ENCODE assay signal across 8 cellular contexts in the genomic region with DNA sequence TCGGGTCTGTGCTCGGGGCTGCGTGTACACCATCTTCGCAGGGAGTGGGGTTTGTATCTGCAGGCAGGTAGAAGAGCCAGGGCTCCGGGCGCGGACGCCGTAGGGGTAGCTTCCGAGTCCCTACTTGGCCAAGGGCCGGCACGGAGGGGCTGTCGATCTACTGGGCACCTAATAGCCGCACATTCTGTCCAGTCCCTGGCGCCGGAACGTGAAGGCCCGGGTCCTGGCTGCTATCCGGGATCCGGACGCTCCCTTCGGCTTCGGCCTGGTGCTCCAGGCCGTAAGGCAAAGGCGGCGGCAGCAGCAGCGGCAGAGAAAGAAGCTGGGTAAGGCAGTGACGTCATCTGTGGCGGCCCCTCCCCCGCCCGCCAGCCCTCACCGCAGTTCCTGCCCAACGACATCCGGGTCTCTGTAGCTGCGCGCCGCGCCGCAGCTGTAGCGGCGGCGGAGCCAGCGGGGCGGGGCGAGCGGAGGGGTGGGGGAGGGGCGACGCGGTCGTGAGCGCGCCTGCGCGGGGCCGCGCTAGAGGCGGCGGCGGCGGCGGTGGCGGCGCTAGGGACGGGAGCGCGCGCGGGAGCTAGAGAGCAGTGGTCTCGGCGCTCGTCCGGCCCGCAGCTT. TPM values are rescaled to one million over a fixed set of nuclear protein-coding genes. Genes with fewer than 3 reads are reported as not detected.
DNase-seq lines count a peak whose midpoint lies in the region; ATAC-seq and FAIRE-seq lines count a peak whose summit lies in the region.

Gene PPM1A (plus strand): TSS at position 525 of the 618 bp plus-strand sequence. CDS start 33,483 bp downstream, outside the sequence.

- peak within 1 kb of the TSS; percentile 83 for H3K4ac ChIP-seq in mesendoderm (ENCODE audit: low read depth, low read length)

- WGBS in mesendoderm (ENCODE audit: extremely low coverage, insufficient coverage, low lambda C conversion rate) = no CpG with 5 or more reads among the region's 73 CpGs

- CTCF ChIA-PET in activated CD8-positive, alpha-beta memory T cell treated with anti-CD3 and anti-CD28 coated beads, Interleukin-2, amount 10 ng/mL, durations not matched to agents 7 days and 5 days (lab: Charles Lee) = interaction anchor here (0.7 to 2.6 kb wide), 7 partner anchors 17 to 284 kb away, joined by 3 to 25 read pairs (median 8); partner anchors contain the start of gene PCNX4

- H3K4me3 ChIP-seq in NT2/D1 (ENCODE audit: insufficient read length, low read depth) = peak within 1 kb of the TSS; percentile 85
- peak within 1 kb of the TSS; percentile 98 for H3K4me3 ChIP-seq in endocrine pancreas (ENCODE audit: control insufficient read depth, insufficient read depth, low read length)
- peak within 1 kb of the TSS; percentile 72 for H3K4me3 ChIP-seq in mesendoderm (ENCODE audit: low read length)

- peak within 1 kb of the TSS; percentile 100 for H3K18ac ChIP-seq in mesendoderm (ENCODE audit: low read length)

- H2BK120ac ChIP-seq in mesendoderm (ENCODE audit: low read depth, low read length) = peak within 1 kb of the TSS; percentile 96

- no peaks in the 10 kb centered on the region for H3K27me3 Mint-ChIP-seq in activated CD8-positive, alpha-beta memory T cell treated with anti-CD3 and anti-CD28 coated beads, Interleukin-2, amount 10 ng/mL, durations not matched to agents 7 days and 5 days

- peak within 1 kb of the TSS; percentile 75 for H3K23ac ChIP-seq in mesendoderm (ENCODE audit: low read length)

- H3K9me3 ChIP-seq in NT2/D1 (ENCODE audit: insufficient read depth, low read length) = no peaks in the 10 kb centered on the region
- no peaks in the 10 kb centered on the region for H3K9me3 ChIP-seq in endocrine pancreas (ENCODE audit: control insufficient read depth, low read length)

- no peak within 1 kb of the TSS for H4K5ac ChIP-seq in mesendoderm (ENCODE audit: low read length)

- peak within 1 kb of the TSS; percentile 99 for H3K27ac Mint-ChIP-seq in activated CD8-positive, alpha-beta memory T cell treated with anti-CD3 and anti-CD28 coated beads, Interleukin-2, amount 10 ng/mL, durations not matched to agents 7 days and 5 days

- H3K36me3 Mint-ChIP-seq in activated CD8-positive, alpha-beta memory T cell treated with anti-CD3 and anti-CD28 coated beads, Interleukin-2, amount 10 ng/mL, durations not matched to agents 7 days and 5 days = peaks cover 6% of the 10 kb centered on the region

- H3K9ac ChIP-seq in NT2/D1 (ENCODE audit: insufficient read length, low read depth) (peak within 1 kb of the TSS; percentile 99), endocrine pancreas (ENCODE audit: control insufficient read depth, insufficient read depth, low read length) (peak within 1 kb of the TSS; percentile 84), mesendoderm (ENCODE audit: low read length) (peak within 1 kb of the TSS; percentile 94)

- H3K4me2 ChIP-seq in mesendoderm (ENCODE audit: low read length) = peak within 1 kb of the TSS; percentile 64

- no peaks in the 10 kb centered on the region for H3K27me3 ChIP-seq in NT2/D1 (ENCODE audit: insufficient read depth, insufficient read length)
- no peaks in the 10 kb centered on the region for H3K27me3 ChIP-seq in endocrine pancreas (ENCODE audit: control insufficient read depth, insufficient read depth, low read length)
- no peaks in the 10 kb centered on the region for H3K27me3 ChIP-seq in mesendoderm (ENCODE audit: insufficient read depth, low read length, poor library complexity)

- DNase-seq in COR-L47 (lab: John Stamatoyannopoulos, UW) = peak; percentile 95
- peak; percentile 100 for DNase-seq in HTR-8/SVneo (ENCODE audit: insufficient read length, low spot score)
- peak; percentile 77 for DNase-seq in NT2/D1 (ENCODE audit: low read depth, low spot score)
- peak; percentile 95 for DNase-seq in activated CD8-positive, alpha-beta memory T cell treated with anti-CD3 and anti-CD28 coated beads, Interleukin-2, amount 10 ng/mL, durations not matched to agents 7 days and 5 days
- peak; percentile 98 for DNase-seq in mesendoderm
- DNase-seq in stimulated activated CD8-positive, alpha-beta memory T cell treated with anti-CD3 and anti-CD28 coated beads, Interleukin-12 subunit alpha, Interleukin-12 subunit beta, amount 100 ng/mL, for 4 hours (ENCODE audit: low read depth) = peak; percentile 95

- peak within 1 kb of the TSS; percentile 99 for H3K27ac ChIP-seq in mesendoderm (ENCODE audit: low read depth, low read length)

- peak within 1 kb of the TSS; percentile 96 for H3K56ac ChIP-seq in mesendoderm (ENCODE audit: low read length)

- H3K4me3 Mint-ChIP-seq in activated CD8-positive, alpha-beta memory T cell treated with anti-CD3 and anti-CD28 coated beads, Interleukin-2, amount 10 ng/mL, durations not matched to agents 7 days and 5 days = peak within 1 kb of the TSS; percentile 86

- peak within 1 kb of the TSS; percentile 97 for H4K8ac ChIP-seq in mesendoderm (ENCODE audit: low read depth, low read length)

- H3K79me1 ChIP-seq in mesendoderm (ENCODE audit: low read length) = no peaks in the 10 kb centered on the region

- H3K36me3 ChIP-seq in NT2/D1 (ENCODE audit: insufficient read depth, insufficient read length, low read length) (no peaks in the 10 kb centered on the region), endocrine pancreas (ENCODE audit: control insufficient read depth, insufficient read depth, low read length) (no peaks in the 10 kb centered on the region), mesendoderm (ENCODE audit: control insufficient read depth, insufficient read depth, low read length) (no peaks in the 10 kb centered on the region)

- H3K9me3 Mint-ChIP-seq in activated CD8-positive, alpha-beta memory T cell treated with anti-CD3 and anti-CD28 coated beads, Interleukin-2, amount 10 ng/mL, durations not matched to agents 7 days and 5 days (ENCODE audit: low read depth) = no peaks in the 10 kb centered on the region

- H3K79me2 ChIP-seq in mesendoderm (ENCODE audit: control insufficient read depth, insufficient read depth, low read length) = peaks cover 21% of the 10 kb centered on the region

- no peaks in the 10 kb centered on the region for H3K4me1 ChIP-seq in NT2/D1 (ENCODE audit: insufficient read depth, insufficient read length)
- peaks cover 31% of the 10 kb centered on the region for H3K4me1 ChIP-seq in endocrine pancreas (ENCODE audit: control insufficient read depth, insufficient read depth, low read length)
- peaks cover 2% of the 10 kb centered on the region for H3K4me1 ChIP-seq in mesendoderm (ENCODE audit: control insufficient read depth, low read depth, low read length)

- H2AK5ac ChIP-seq in mesendoderm (ENCODE audit: low read length) = no peak within 1 kb of the TSS

- H2BK15ac ChIP-seq in mesendoderm (replicated peaks; ENCODE audit: low read depth) = no peak within 1 kb of the TSS

- H2BK5ac ChIP-seq in mesendoderm (ENCODE audit: low read length) = no peak within 1 kb of the TSS

- ATAC-seq in GM21381 (IDR thresholded peaks at IDR 0.05; ENCODE audit: unreplicated experiment) = peak; percentile 71
- peak; percentile 76 for ATAC-seq in activated CD8-positive, alpha-beta memory T cell treated with anti-CD3 and anti-CD28 coated beads, Interleukin-2, amount 10 ng/mL, durations not matched to agents 7 days and 5 days

- peaks cover 46% of the 10 kb centered on the region for H3K4me1 Mint-ChIP-seq in activated CD8-positive, alpha-beta memory T cell treated with anti-CD3 and anti-CD28 coated beads, Interleukin-2, amount 10 ng/mL, durations not matched to agents 7 days and 5 days

- FAIRE-seq in HTR-8/SVneo (lab: Jason Lieb, UNC) = peak; percentile 100

RNA-seq across cellular contexts. Expression of gene PPM1A, which starts in this region (rescaled TPM):
- 10 to 100 TPM; 44.0 to 54.6 TPM for total RNA-seq in activated CD8-positive, alpha-beta memory T cell treated with anti-CD3 and anti-CD28 coated beads, Interleukin-2, amount 10 ng/mL, durations not matched to agents 7 days and 5 days
- polyA plus RNA-seq in mesendoderm (2013, experiment 1 of 2) = 34.3 TPM
- polyA plus RNA-seq in mesendoderm (2013, experiment 2 of 2) = 35.4 TPM

Comparison
In these comparisons a context has a peak if more than half of its experiments do, and no peak if none do; other contexts are left out.
1. Peak in every context shown above with its lines: DNase-seq, ATAC-seq, H3K4me3 ChIP-seq and H3K27ac ChIP-seq.